Comparison of ENCODE assay signal across 8 cellular contexts in genomic region chr13:36346222-36347083, GRCh38. TPM values are rescaled to one million over a fixed set of nuclear protein-coding genes. Genes with fewer than 3 reads are reported as not detected.
DNase-seq lines count a peak whose midpoint lies in the region; ATAC-seq and TF ChIP-seq lines count a peak whose summit lies in the region.

TSS of gene SPART (minus strand) at chr13:36346394. CDS start at chr13:36335830, 10,564 bp downstream.

- peak; percentile 97 for TF ChIP-seq CTCF in kidney epithelial cell (IDR thresholded peaks at IDR 0.05; ENCODE audit: insufficient read depth, low read length, poor library complexity, severe bottlenecking)

- H3K27me3 ChIP-seq in kidney epithelial cell (ENCODE audit: control insufficient read depth, insufficient read depth, low read length) = no peaks in the 10 kb centered on the region

- H3K4me3 ChIP-seq in kidney epithelial cell (ENCODE audit: low read depth, low read length) = peak within 1 kb of the TSS; percentile 80

- H3K27ac ChIP-seq in cingulate gyrus (ENCODE audit: low read depth, low read length) = peak within 1 kb of the TSS; percentile 100

- peak; percentile 91 for ATAC-seq in GM19035 (IDR thresholded peaks at IDR 0.05; ENCODE audit: unreplicated experiment)
- ATAC-seq in HG03354 (IDR thresholded peaks at IDR 0.05; ENCODE audit: poor library complexity, severe bottlenecking, unreplicated experiment) = peak; percentile 94

- H3K36me3 ChIP-seq in kidney epithelial cell (ENCODE audit: control insufficient read depth, insufficient read depth, low read length) = no peaks in the 10 kb centered on the region

- DNase-seq in AG08395 (ENCODE audit: low spot score) (peak; percentile 93), NCI-H510A (lab: John Stamatoyannopoulos, UW) (peak; percentile 54), kidney epithelial cell (ENCODE audit: low read depth) (peak; percentile 61)
- DNase-seq in activated CD4-positive, alpha-beta T cell treated with anti-CD3 and anti-CD28 coated beads for 4 hours = peak; percentile 89
- DNase-seq in stimulated activated CD4-positive, alpha-beta T cell treated with anti-CD3 and anti-CD28 coated beads, Interleukin-15, amount 100 ng/mL, for 24 hours = peak; percentile 91

RNA-seq across cellular contexts. Expression of gene SPART, which starts in this region (rescaled TPM):
- 41.3 and 51.0 TPM in 2 replicates for total RNA-seq in kidney epithelial cell

Comparison
In these comparisons a context has a peak if more than half of its experiments do, and no peak if none do; other contexts are left out.
1. Peak in every context shown above with its lines: DNase-seq, ATAC-seq, H3K4me3 ChIP-seq and H3K27ac ChIP-seq.